Comparison of ENCODE assay signal across 10 cellular contexts in genomic region chr3:182092662-182093262, GRCh38.
A peak's percentile ranks its signal among the peaks of the same experiment; 100 is the strongest.
DNase-seq lines count a peak whose midpoint lies in the region; ATAC-seq lines count a peak whose summit lies in the region.
"Had no signal": no experiment of that assay in that cellular context is flagged by ENCODE, and none has a peak within 500 bp of the region (broad histone marks: within the 10 kb centered on the region; RNA-seq: fewer than 3 reads in every experiment).

No MANE protein-coding gene starts in this region.

- no peaks in the 10 kb centered on the region for H3K27me3 Mint-ChIP-seq in activated T-cell treated with anti-CD3 and anti-CD28 coated beads, Interleukin-2, amount 50 U/mL, for 72 hours (ENCODE audit: low read depth)

- no peak overlapping the region for H3K4me3 Mint-ChIP-seq in activated T-cell treated with anti-CD3 and anti-CD28 coated beads, Interleukin-2, amount 50 U/mL, for 72 hours

- no peaks in the 10 kb centered on the region for H3K36me3 ChIP-seq in H7 (replicated peaks; ENCODE audit: control insufficient read depth, insufficient read depth, low read length)
- H3K36me3 ChIP-seq: gastrocnemius medialis had no signal

- no peak overlapping the region for H3K27ac Mint-ChIP-seq in activated T-cell treated with anti-CD3 and anti-CD28 coated beads, Interleukin-2, amount 50 U/mL, for 72 hours

- no peaks in the 10 kb centered on the region for H3K27me3 ChIP-seq in H7 (ENCODE audit: control insufficient read depth, insufficient read depth, low read length)
- H3K27me3 ChIP-seq: gastrocnemius medialis had no signal

- no peaks in the 10 kb centered on the region for H3K36me3 Mint-ChIP-seq in activated T-cell treated with anti-CD3 and anti-CD28 coated beads, Interleukin-2, amount 50 U/mL, for 72 hours (ENCODE audit: insufficient read depth in 2 of 2)

- DNase-seq in DMS 273 (lab: John Stamatoyannopoulos, UW; ENCODE audit: unreplicated experiment) (peak; percentile 96), H7 (peak; percentile 16), NCI-H2196 (lab: John Stamatoyannopoulos, UW; ENCODE audit: unreplicated experiment) (peak; percentile 38), hippocampal formation (lab: John Stamatoyannopoulos, UW) (peak; percentile 70), dermis blood vessel endothelial cell (no peak), NOMO-1 treated with DMSO at 0.1 percent for 48 hours (lab: John Stamatoyannopoulos, UW; ENCODE audit: unreplicated experiment) (no peak)
- DNase-seq in activated T-cell treated with anti-CD3 and anti-CD28 coated beads, Interleukin-2, amount 50 U/mL, for 72 hours = no peak
- DNase-seq: gastrocnemius medialis had no signal

- no peak for ATAC-seq in GM18520 (IDR thresholded peaks at IDR 0.05; ENCODE audit: unreplicated experiment)
- no peak for ATAC-seq in activated T-cell treated with anti-CD3 and anti-CD28 coated beads, Interleukin-2, amount 50 U/mL, for 72 hours (replicated peaks in 1 of 2)
- ATAC-seq: gastrocnemius medialis had no signal

- H3K4me3 ChIP-seq in H7 (ENCODE audit: insufficient read depth, low read depth, low read length) = no peak overlapping the region
- H3K4me3 ChIP-seq: gastrocnemius medialis, SK-N-MC had no signal

- peaks cover 6 to 8% of the 10 kb centered on the region in 2 donors for H3K9me3 Mint-ChIP-seq in activated T-cell treated with anti-CD3 and anti-CD28 coated beads, Interleukin-2, amount 50 U/mL, for 72 hours

- H3K4me1 Mint-ChIP-seq in activated T-cell treated with anti-CD3 and anti-CD28 coated beads, Interleukin-2, amount 50 U/mL, for 72 hours (ENCODE audit: low read depth) = no peaks in the 10 kb centered on the region

Comparison
In these comparisons a context has a peak if more than half of its experiments do, and no peak if none do; other contexts are left out.
1. DNase-seq: peak in DMS 273 (single experiment), H7 (single experiment), NCI-H2196 (single experiment) and hippocampal formation (2 of 2); none in dermis blood vessel endothelial cell (single experiment), NOMO-1 treated with DMSO at 0.1 percent for 48 hours (single experiment) and activated T-cell treated with anti-CD3 and anti-CD28 coated beads, Interleukin-2, amount 50 U/mL, for 72 hours (0 of 2).